ENCODE assay signal across 1 cellular context in the genomic region with DNA sequence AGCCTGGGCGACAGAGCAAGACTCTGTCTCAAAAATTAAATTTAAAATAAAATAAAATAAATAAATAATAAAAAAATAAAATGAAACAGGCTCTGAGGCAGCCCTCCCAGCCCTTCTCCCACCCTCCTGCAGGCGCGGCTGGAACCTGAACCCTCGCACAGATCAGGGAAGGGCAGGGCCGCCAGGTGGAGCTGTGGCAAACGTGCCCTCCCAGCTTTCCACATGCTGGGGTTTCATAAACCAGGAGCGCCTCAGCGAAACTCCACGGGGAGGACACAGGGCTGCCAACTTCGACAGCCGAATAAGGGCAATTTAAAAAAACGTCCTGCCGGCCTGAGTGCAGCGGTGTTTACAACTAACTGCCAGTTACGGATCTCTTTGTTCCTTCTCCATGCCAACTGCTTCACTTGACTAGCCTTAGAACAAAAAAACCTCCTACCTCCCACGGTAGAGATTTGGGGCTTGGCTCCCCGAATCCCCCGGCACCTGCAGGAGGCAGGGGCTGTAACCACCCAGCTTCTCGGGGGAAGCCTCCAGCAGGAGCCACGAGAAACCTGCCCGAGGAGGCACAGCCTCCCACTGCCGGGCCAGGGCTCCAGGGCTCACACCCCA.
TF ChIP-seq lines count a peak whose summit lies in the region.

No MANE protein-coding gene starts in this region.

TF ChIP-seq in endothelial cell of umbilical vein, 7 proteins besides CTCF, POLR2A, EP300 and RAD21:
- TF ChIP-seq FOS (IDR thresholded peaks at IDR 0.05; ENCODE audit: borderline replicate concordance, insufficient read depth, low read length) (no peak), POLR2AphosphoS5 (IDR thresholded peaks at IDR 0.05; ENCODE audit: insufficient read depth, low read depth, low read length) (no peak), JUN (IDR thresholded peaks at IDR 0.05; ENCODE audit: borderline replicate concordance, insufficient read depth, insufficient read length, low read depth) (no peak), GATA2 (IDR thresholded peaks at IDR 0.05; ENCODE audit: insufficient read depth, insufficient read length, low read depth, low read length) (no peak), EZH2 (IDR thresholded peaks at IDR 0.05; ENCODE audit: borderline replicate concordance, low read depth, low read length, severe bottlenecking) (no peak), MYC (IDR thresholded peaks at IDR 0.05; ENCODE audit: low read depth, low read length) (no peak)
- TF ChIP-seq, protein P1, sequence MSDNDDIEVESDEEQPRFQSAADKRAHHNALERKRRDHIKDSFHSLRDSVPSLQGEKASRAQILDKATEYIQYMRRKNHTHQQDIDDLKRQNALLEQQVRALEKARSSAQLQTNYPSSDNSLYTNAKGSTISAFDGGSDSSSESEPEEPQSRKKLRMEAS (IDR thresholded peaks at IDR 0.05; ENCODE audit: insufficient read depth, insufficient read length) = no peak
